ENCODE assay signal across 17 cellular contexts in genomic region chr12:28899951-28900350, GRCh38.
DNase-seq lines count a peak whose midpoint lies in the region; ATAC-seq and TF ChIP-seq lines count a peak whose summit lies in the region.
"Had no signal": no experiment of that assay in that cellular context is flagged by ENCODE, and none has a peak within 500 bp of the region (broad histone marks: within the 10 kb centered on the region; RNA-seq: fewer than 3 reads in every experiment).

No MANE protein-coding gene starts in this region.

- no peak overlapping the region for H2AFZ ChIP-seq in fibroblast of lung (ENCODE audit: low read length)
- H2AFZ ChIP-seq: hepatocyte had no signal

- H3K4me3 ChIP-seq in SJSA1 (no peak overlapping the region), fibroblast of lung (replicated peaks in 1 of 4; ENCODE audit: control extremely low read depth in 1 of 4, insufficient read depth in 1 of 4, low read depth in 3 of 4, low read length in 4 of 4) (no peak overlapping the region)
- H3K4me3 ChIP-seq: body of pancreas, hepatocyte had no signal

- H3K36me3 ChIP-seq in SJSA1 (no peaks in the 10 kb centered on the region), fibroblast of lung (ENCODE audit: control insufficient read depth, insufficient read depth, low read length) (no peaks in the 10 kb centered on the region)

- H3K27ac ChIP-seq in SJSA1, result peak overlapping the region; percentile 87
- peak overlapping the region; percentile 61 for H3K27ac ChIP-seq in fibroblast of lung (ENCODE audit: insufficient read depth, low read length)
- H3K27ac ChIP-seq: body of pancreas, hepatocyte had no signal

- H3K27me3 ChIP-seq in SJSA1 (replicated peaks) (no peaks in the 10 kb centered on the region), fibroblast of lung (ENCODE audit: control insufficient read depth, insufficient read depth, low read length) (no peaks in the 10 kb centered on the region)
- H3K27me3 ChIP-seq: body of pancreas, hepatocyte had no signal

- H3K79me2 ChIP-seq in fibroblast of lung (ENCODE audit: control insufficient read depth, insufficient read depth, low read length), result no peaks in the 10 kb centered on the region
- H3K79me2 ChIP-seq: hepatocyte had no signal

- DNase-seq in GM04503 (ENCODE audit: low read depth) (peak; percentile 81), SJSA1 (ENCODE audit: low read depth in 1 of 2, low spot score in 2 of 2) (peak; percentile 63 to 66), fibroblast of lung (ENCODE audit: low read depth in 2 of 2) (peak; percentile 80 to 99), renal cortical epithelial cell (ENCODE audit: low read depth) (peak; percentile 82), cardiac septum (ENCODE audit: low spot score) (no peak), DMS79 (lab: John Stamatoyannopoulos, UW) (no peak)
- no peak for DNase-seq in stimulated activated naive CD4-positive, alpha-beta T cell treated with Interleukin-2 at 50 U/mL for 16 hours (lab: John Stamatoyannopoulos, UW)
- DNase-seq: activated effector memory CD4-positive, alpha-beta T cell treated with Interleukin-2 at 50 U/mL for 16 hours; body of pancreas; effector CD8-positive, alpha-beta T cell; MM.1S; NCI-H2107; SHP77 treated with DMSO at 0.1 percent for 48 hours; stimulated activated naive CD8-positive, alpha-beta T cell treated with anti-CD3 and anti-CD28 coated beads, Interleukin-15, Interleukin-2, amounts not matched to agents 100 U/mL and 50 U/mL, for 24 hours had no signal

- H3K9me3 ChIP-seq in SJSA1 (replicated peaks) (peaks cover 10% of the 10 kb centered on the region), fibroblast of lung (ENCODE audit: control insufficient read depth, insufficient read depth, low read depth, low read length) (no peaks in the 10 kb centered on the region)

- intact Hi-C loops in cardiac septum (cut with DNase I), result no loop called here

- H3K4me2 ChIP-seq in fibroblast of lung (ENCODE audit: extremely low read depth, insufficient read depth, low read length), result no peak overlapping the region
- H3K4me2 ChIP-seq: hepatocyte had no signal

- no peak overlapping the region for H3K9ac ChIP-seq in fibroblast of lung (ENCODE audit: insufficient read depth, low read length)

- no peak for TF ChIP-seq CTCF in fibroblast of lung (conservative IDR thresholded peaks at IDR 0.05 in 1 of 2, IDR thresholded peaks at IDR 0.05 in 1 of 2; ENCODE audit: low read depth in 1 of 2, low read length in 2 of 2)

- no peaks in the 10 kb centered on the region for H4K20me1 ChIP-seq in fibroblast of lung (ENCODE audit: control insufficient read depth, extremely low read depth, insufficient read depth, low read length)

- no peak for ATAC-seq in HG02571 (IDR thresholded peaks at IDR 0.05; ENCODE audit: unreplicated experiment)
- ATAC-seq: body of pancreas; natural killer cell treated with Interleukin-12 subunit alpha and Interleukin-12 subunit beta and Interleukin-15 and Interleukin-18, amount 100 ng/mL, for 72 hours; stimulated activated naive CD8-positive, alpha-beta T cell treated with anti-CD3 and anti-CD28 coated beads, Interleukin-15, Interleukin-2, amounts not matched to agents 100 U/mL and 50 U/mL, for 24 hours had no signal

- peaks cover 13% of the 10 kb centered on the region for H3K4me1 ChIP-seq in SJSA1 (replicated peaks)
- no peaks in the 10 kb centered on the region for H3K4me1 ChIP-seq in fibroblast of lung (ENCODE audit: control insufficient read depth, extremely low read depth, insufficient read depth, low read length)
- H3K4me1 ChIP-seq: body of pancreas had no signal

Comparison
In these comparisons a context has a peak if more than half of its experiments do, and no peak if none do; other contexts are left out.
1. DNase-seq: peak in GM04503 (single experiment), SJSA1 (2 of 2), fibroblast of lung (2 of 2) and renal cortical epithelial cell (single experiment); none in cardiac septum (single experiment), DMS79 (single experiment) and stimulated activated naive CD4-positive, alpha-beta T cell treated with Interleukin-2 at 50 U/mL for 16 hours (single experiment).